11 cellular contexts compared by ENCODE assay signal in the genomic region with DNA sequence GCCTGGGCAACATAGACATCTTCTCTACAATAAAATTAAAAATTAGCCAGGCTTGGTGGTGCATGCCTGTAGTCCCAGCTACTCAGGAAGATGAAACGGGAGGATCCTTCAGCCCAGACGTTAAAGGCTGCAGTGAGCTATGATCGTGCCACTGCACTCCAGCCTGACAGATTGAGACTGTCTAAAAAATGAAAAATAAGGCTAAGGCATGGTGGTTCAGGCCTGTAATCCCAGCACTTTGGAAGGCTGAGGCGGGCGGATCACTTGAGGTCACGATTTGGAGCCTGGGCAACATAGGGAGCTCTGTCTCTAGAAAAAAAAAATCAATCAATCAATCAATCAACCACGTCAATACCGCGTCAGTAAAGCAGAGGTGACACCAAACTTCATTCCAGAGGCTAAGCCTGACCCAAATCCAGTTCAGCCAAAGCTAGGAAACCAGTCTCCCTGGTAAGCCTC. TPM values are rescaled to one million over a fixed set of nuclear protein-coding genes. Genes with fewer than 3 reads are reported as not detected.
DNase-seq lines count a peak whose midpoint lies in the region; ATAC-seq, FAIRE-seq and TF ChIP-seq lines count a peak whose summit lies in the region.
"Had no signal": no experiment of that assay in that cellular context is flagged by ENCODE, and none has a peak within 500 bp of the region (broad histone marks: within the 10 kb centered on the region; RNA-seq: fewer than 3 reads in every experiment).

No MANE protein-coding gene starts in this region.

- DNase-seq in A549 (ENCODE audit: low read depth in 1 of 2, low spot score in 1 of 2) (no peak), cerebellar cortex (ENCODE audit: low spot score) (peak; percentile 77), endothelial cell (ENCODE audit: low spot score) (no peak), AG08396 (ENCODE audit: low spot score) (no peak)
- DNase-seq in naive thymus-derived CD4-positive, alpha-beta T cell, result no peak
- DNase-seq in activated CD8-positive, alpha-beta memory T cell treated with anti-CD3 and anti-CD28 coated beads, Interleukin-2, amount 50 U/mL, for 48 hours, result no peak

- ATAC-seq in A549 (peak in 1 of 2 experiments; percentile 47; a peak in 1 of 6 replicates), HG03175 (IDR thresholded peaks at IDR 0.05; ENCODE audit: unreplicated experiment) (peak; percentile 3), GM19324 (IDR thresholded peaks at IDR 0.05; ENCODE audit: low FRiP score, unreplicated experiment) (no peak)
- no peak for ATAC-seq in naive thymus-derived CD4-positive, alpha-beta T cell

- H3K4me3 ChIP-seq in A549, result no peak overlapping the region; the same call in 2 of the 3 replicates
- H3K4me3 ChIP-seq in naive thymus-derived CD4-positive, alpha-beta T cell (ENCODE audit: low read length), result peak overlapping the region; percentile 61

- H3K27me3 Mint-ChIP-seq in naive thymus-derived CD4-positive, alpha-beta T cell, result peaks cover 0 to 12% (median 0%) of the 10 kb centered on the region in 5 donors
- H3K27me3 Mint-ChIP-seq in endothelial cell (ENCODE audit: unreplicated experiment), result peaks cover 2% of the 10 kb centered on the region

- H3K9me3 Mint-ChIP-seq in naive thymus-derived CD4-positive, alpha-beta T cell, result peaks cover 0 to 5% (median 0%) of the 10 kb centered on the region in 11 donors
- H3K9me3 Mint-ChIP-seq in endothelial cell (ENCODE audit: unreplicated experiment), result no peaks in the 10 kb centered on the region

- H3K4me1 ChIP-seq in A549, result peaks cover 3% of the 10 kb centered on the region; the same call in 1 of the 3 replicates
- peaks cover 8 to 15% of the 10 kb centered on the region in 2 donors for H3K4me1 ChIP-seq in naive thymus-derived CD4-positive, alpha-beta T cell (ENCODE audit: control insufficient read depth in 2 of 2, insufficient read depth in 2 of 2, low read length in 2 of 2)

- CTCF ChIA-PET in A549 (lab: Yijun Ruan, JAX), result interaction anchor here (0.5 to 5.2 kb wide), 67 partner anchors 10 to 1897 kb away, joined by 3 to 86 read pairs (median 5); partner anchors contain the start of genes BLVRA, COA1, MRPS24 and STK17A
- CTCF ChIA-PET in naive thymus-derived CD4-positive, alpha-beta T cell (lab: Charles Lee), result interaction anchor here (0.7 to 3.9 kb wide), 18 partner anchors 10 to 1898 kb away, joined by 3 to 27 read pairs (median 4); partner anchors contain the start of gene STK17A

- no peak for TF ChIP-seq CTCF in A549 (IDR thresholded peaks at IDR 0.05)
- TF ChIP-seq CTCF in endothelial cell (IDR thresholded peaks at IDR 0.05; ENCODE audit: unreplicated experiment), result no peak

- H3K4me1 Mint-ChIP-seq in naive thymus-derived CD4-positive, alpha-beta T cell, result peaks cover 2 to 27% (median 21%) of the 10 kb centered on the region in 7 donors
- no peaks in the 10 kb centered on the region for H3K4me1 Mint-ChIP-seq in endothelial cell (ENCODE audit: unreplicated experiment)

- TF ChIP-seq RAD21 in A549 (conservative IDR thresholded peaks at IDR 0.05 in 1 of 2, IDR thresholded peaks at IDR 0.05 in 1 of 2), result no peak

- POLR2A ChIA-PET in A549 (lab: Yijun Ruan, JAX), result interaction anchor here (0.8 to 1.2 kb wide), 2 partner anchors 109 to 255 kb away, joined by 3 to 4 read pairs; partner anchors contain the start of genes COA1 and STK17A
- POLR2A ChIA-PET in naive thymus-derived CD4-positive, alpha-beta T cell (lab: Charles Lee), result interaction anchor here (0.8 to 2.0 kb wide), 4 partner anchors 9 to 256 kb away, joined by 3 to 6 read pairs (median 4); partner anchors contain the start of genes MRPS24 and STK17A

- intact Hi-C loops in naive thymus-derived CD4-positive, alpha-beta T cell (cut with micrococcal nuclease), result loop anchor here (2.0 to 10.0 kb wide), 9 partner anchors 79 to 1895 kb away; partner anchors contain the start of genes BLVRA (in 1 of the 2), MRPL32 (in 1 of the 2) and PSMA2 (in 1 of the 2)

- TF ChIP-seq POLR2A in A549 (IDR thresholded peaks at IDR 0.05; ENCODE audit: low read length), result no peak

- 65% methylated on average over 9 of the region's 9 CpGs for WGBS in A549 (ENCODE audit: missing lambda C conversion rate)

- no peak for TF ChIP-seq EP300 in A549 (IDR thresholded peaks at IDR 0.05)

- H3K4me2 ChIP-seq in A549, result peak overlapping the region; percentile 72

- no peaks in the 10 kb centered on the region for H3K9me3 ChIP-seq in A549
- H3K9me3 ChIP-seq in naive thymus-derived CD4-positive, alpha-beta T cell (ENCODE audit: control insufficient read depth in 2 of 3, low read length in 3 of 3), result no peaks in the 10 kb centered on the region
- H3K9me3 ChIP-seq: heart right ventricle had no signal

- H3K4me3 Mint-ChIP-seq in naive thymus-derived CD4-positive, alpha-beta T cell, result peak overlapping the region in 5 of 10 donors; percentile 57 to 82 (median 77)
- H3K4me3 Mint-ChIP-seq in endothelial cell (ENCODE audit: unreplicated experiment), result no peak overlapping the region

- no peak for FAIRE-seq in A549 (lab: Jason Lieb, UNC)

- H3K27ac Mint-ChIP-seq in naive thymus-derived CD4-positive, alpha-beta T cell, result peak overlapping the region in 3 of 9 donors; percentile 47 to 79 (median 47)
- no peak overlapping the region for H3K27ac Mint-ChIP-seq in endothelial cell (ENCODE audit: unreplicated experiment)
- H3K27ac Mint-ChIP-seq: activated naive CD4-positive, alpha-beta T cell treated with anti-CD3 and anti-CD28 coated beads for 36 hours had no signal

- H3K36me3 Mint-ChIP-seq in naive thymus-derived CD4-positive, alpha-beta T cell, result peaks cover 0 to 10% (median 0%) of the 10 kb centered on the region in 5 donors
- H3K36me3 Mint-ChIP-seq in endothelial cell (ENCODE audit: low read depth, unreplicated experiment), result no peaks in the 10 kb centered on the region
- H3K36me3 Mint-ChIP-seq: naive B cell had no signal

- H3K27me3 ChIP-seq in naive thymus-derived CD4-positive, alpha-beta T cell (ENCODE audit: control insufficient read depth in 2 of 2, insufficient read depth in 2 of 2, low read length in 2 of 2), result no peaks in the 10 kb centered on the region

- H3K36me3 ChIP-seq in naive thymus-derived CD4-positive, alpha-beta T cell (ENCODE audit: control insufficient read depth in 2 of 3, insufficient read depth in 3 of 3, low read length in 3 of 3), result no peaks in the 10 kb centered on the region
- H3K36me3 ChIP-seq: heart right ventricle had no signal

- peak overlapping the region; percentile 42 to 76; a peak in 4 of 6 replicates for H3K27ac ChIP-seq in A549
- peak overlapping the region; percentile 4 for H3K27ac ChIP-seq in naive thymus-derived CD4-positive, alpha-beta T cell (ENCODE audit: low read depth, low read length)
- H3K27ac ChIP-seq: heart right ventricle had no signal

TF ChIP-seq in A549, 52 proteins besides CTCF, POLR2A, EP300 and RAD21:
- no peak for TF ChIP-seq MAZ (IDR thresholded peaks at IDR 0.05; ENCODE audit: borderline replicate concordance, low read depth, low read length)
- TF ChIP-seq USF2 (IDR thresholded peaks at IDR 0.05), result no peak
- no peak for TF ChIP-seq CBX2 (IDR thresholded peaks at IDR 0.05; ENCODE audit: borderline replicate concordance, low read depth)
- no peak for TF ChIP-seq MAFK (IDR thresholded peaks at IDR 0.05; ENCODE audit: partially characterized antibody)
- TF ChIP-seq NR3C1 (IDR thresholded peaks at IDR 0.05), result no peak
- TF ChIP-seq CBX8 (IDR thresholded peaks at IDR 0.05), result no peak
- no peak for TF ChIP-seq FOXS1 (CRISPR knock-in tag; IDR thresholded peaks at IDR 0.05)
- TF ChIP-seq CEBPB (IDR thresholded peaks at IDR 0.05), result no peak
- no peak for TF ChIP-seq TP53 (CRISPR knock-in tag; IDR thresholded peaks at IDR 0.05)
- TF ChIP-seq, protein P1, sequence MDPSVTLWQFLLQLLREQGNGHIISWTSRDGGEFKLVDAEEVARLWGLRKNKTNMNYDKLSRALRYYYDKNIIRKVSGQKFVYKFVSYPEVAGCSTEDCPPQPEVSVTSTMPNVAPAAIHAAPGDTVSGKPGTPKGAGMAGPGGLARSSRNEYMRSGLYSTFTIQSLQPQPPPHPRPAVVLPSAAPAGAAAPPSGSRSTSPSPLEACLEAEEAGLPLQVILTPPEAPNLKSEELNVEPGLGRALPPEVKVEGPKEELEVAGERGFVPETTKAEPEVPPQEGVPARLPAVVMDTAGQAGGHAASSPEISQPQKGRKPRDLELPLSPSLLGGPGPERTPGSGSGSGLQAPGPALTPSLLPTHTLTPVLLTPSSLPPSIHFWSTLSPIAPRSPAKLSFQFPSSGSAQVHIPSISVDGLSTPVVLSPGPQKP (IDR thresholded peaks at IDR 0.05; ENCODE audit: low read depth, low read length), result no peak
- no peak for TF ChIP-seq JUN (IDR thresholded peaks at IDR 0.05)
- TF ChIP-seq, protein P2, sequence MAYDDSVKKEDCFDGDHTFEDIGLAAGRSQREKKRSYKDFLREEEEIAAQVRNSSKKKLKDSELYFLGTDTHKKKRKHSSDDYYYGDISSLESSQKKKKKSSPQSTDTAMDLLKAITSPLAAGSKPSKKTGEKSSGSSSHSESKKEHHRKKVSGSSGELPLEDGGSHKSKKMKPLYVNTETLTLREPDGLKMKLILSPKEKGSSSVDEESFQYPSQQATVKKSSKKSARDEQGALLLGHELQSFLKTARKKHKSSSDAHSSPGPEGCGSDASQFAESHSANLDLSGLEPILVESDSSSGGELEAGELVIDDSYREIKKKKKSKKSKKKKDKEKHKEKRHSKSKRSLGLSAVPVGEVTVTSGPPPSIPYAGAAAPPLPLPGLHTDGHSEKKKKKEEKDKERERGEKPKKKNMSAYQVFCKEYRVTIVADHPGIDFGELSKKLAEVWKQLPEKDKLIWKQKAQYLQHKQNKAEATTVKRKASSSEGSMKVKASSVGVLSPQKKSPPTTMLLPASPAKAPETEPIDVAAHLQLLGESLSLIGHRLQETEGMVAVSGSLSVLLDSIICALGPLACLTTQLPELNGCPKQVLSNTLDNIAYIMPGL (CRISPR knock-in tag; IDR thresholded peaks at IDR 0.05; ENCODE audit: borderline replicate concordance), result no peak
TF ChIP-seq in A549: peak in this region for 0.

RNA-seq across cellular contexts. Expression of gene MRPS24, which starts 31.1 kb away (rescaled TPM):
- polyA plus RNA-seq in A549 (2011; rRNA removed), result 170 and 217 TPM in 2 replicates
- polyA plus RNA-seq in A549 (2012; cell fraction: cytosol; rRNA removed), result 443 and 463 TPM in 2 replicates
- 451 and 497 TPM in 2 replicates for polyA plus RNA-seq in A549 (2012; cell fraction: nucleus; rRNA removed)
- 219 to 232 TPM (median 226 TPM) in 3 replicates for polyA plus RNA-seq in A549 (2017; fragmentation: RNase III; extraction: RNeasy Plus Mini Kit Qiagen cat#74134 plus additional on column Dnase treatment)
- polyA minus RNA-seq in A549 (2011; rRNA and poly(A)+ RNA removed), result 97.7 and 105 TPM in 2 replicates
- 10 to 100 TPM; 44.2 to 76.6 (median 62.3) TPM for total RNA-seq in naive thymus-derived CD4-positive, alpha-beta T cell
- 100 to 1,000 TPM; 169 to 187 TPM for polyA plus RNA-seq in naive thymus-derived CD4-positive, alpha-beta T cell
- total RNA-seq in endothelial cell (ENCODE audit: unreplicated experiment), result 51.8 TPM
